In genomic region chr17:65800655-65801054, GRCh38 we compare ENCODE assay signal across 20 cellular contexts.
DNase-seq lines count a peak whose midpoint lies in the region; ATAC-seq, FAIRE-seq and TF ChIP-seq lines count a peak whose summit lies in the region.
"Had no signal": no experiment of that assay in that cellular context is flagged by ENCODE, and none has a peak within 500 bp of the region (broad histone marks: within the 10 kb centered on the region; RNA-seq: fewer than 3 reads in every experiment).

No MANE protein-coding gene starts in this region.

- H3K9ac ChIP-seq in astrocyte (ENCODE audit: low read length) (no peak overlapping the region), mesenchymal stem cell (ENCODE audit: low read length) (no peak overlapping the region), MM.1S (ENCODE audit: low read length) (no peak overlapping the region)
- H3K9ac ChIP-seq: BLaER1 treated with 17β-estradiol and CSF1 and Interleukin-3, amounts not matched to agents 10 nM and 100 nM had no signal

- H3K4me2 ChIP-seq in astrocyte (ENCODE audit: low read length) (no peak overlapping the region), mesenchymal stem cell (ENCODE audit: low read length, poor library complexity, severe bottlenecking) (no peak overlapping the region), MM.1S (ENCODE audit: low read depth, low read length) (no peak overlapping the region)
- H3K4me2 ChIP-seq: BLaER1 treated with 17β-estradiol and CSF1 and Interleukin-3, amounts not matched to agents 10 nM and 100 nM; GM23338 had no signal

- H2BK5ac ChIP-seq in mesenchymal stem cell (ENCODE audit: low read depth, low read length, poor library complexity, severe bottlenecking): no peak overlapping the region

- H3K79me1 ChIP-seq in mesenchymal stem cell (replicated peaks; ENCODE audit: low read length, poor library complexity, severe bottlenecking): no peaks in the 10 kb centered on the region

- no peaks in the 10 kb centered on the region for H3F3A ChIP-seq in MM.1S (ENCODE audit: insufficient read depth, low read length)

- no peaks in the 10 kb centered on the region for H3K9me2 ChIP-seq in MM.1S (replicated peaks; ENCODE audit: insufficient read depth, low read length)

- H3K4me1 ChIP-seq in astrocyte (ENCODE audit: insufficient read depth, low read length) (no peaks in the 10 kb centered on the region), mesenchymal stem cell (ENCODE audit: control insufficient read depth, insufficient read depth, low read depth, low read length) (no peaks in the 10 kb centered on the region), MM.1S (ENCODE audit: low read length) (no peaks in the 10 kb centered on the region)
- H3K4me1 ChIP-seq: BLaER1 treated with 17β-estradiol and CSF1 and Interleukin-3, amounts not matched to agents 10 nM and 100 nM had no signal

- no peaks in the 10 kb centered on the region for H3K4me1 Mint-ChIP-seq in astrocyte (ENCODE audit: low read depth, unreplicated experiment)
- H3K4me1 Mint-ChIP-seq: B cell, GM23338, IgD-negative memory B cell had no signal

- H3K14ac ChIP-seq in mesenchymal stem cell (ENCODE audit: low read length in 2 of 2): no peak overlapping the region

- H3K27me3 Mint-ChIP-seq in astrocyte (ENCODE audit: low read depth, unreplicated experiment): no peaks in the 10 kb centered on the region
- H3K27me3 Mint-ChIP-seq: B cell had no signal

- no peak for ATAC-seq in activated naive CD4-positive, alpha-beta T cell treated with anti-CD3 and anti-CD28 coated beads, Interleukin-2, amount 50 U/mL, for 72 hours
- ATAC-seq: CD8-positive, alpha-beta T cell; GM23338; HepG2 had no signal

- FAIRE-seq in HTR-8/SVneo (lab: Jason Lieb, UNC): peak; percentile 4
- FAIRE-seq in astrocyte (lab: Jason Lieb, UNC): no peak
- FAIRE-seq: GM12892, GM18507, HepG2 had no signal

- H3K9me3 ChIP-seq in astrocyte (ENCODE audit: insufficient read depth, low read depth, low read length): no peaks in the 10 kb centered on the region
- peaks cover 50% of the 10 kb centered on the region for H3K9me3 ChIP-seq in mesenchymal stem cell (ENCODE audit: control insufficient read depth, low read length)
- H3K9me3 ChIP-seq in MM.1S (replicated peaks; ENCODE audit: insufficient read depth, low read length): no peaks in the 10 kb centered on the region

- H2AFZ ChIP-seq in astrocyte (ENCODE audit: low read depth, low read length) (no peak overlapping the region), mesenchymal stem cell (ENCODE audit: low read depth, low read length) (no peak overlapping the region), MM.1S (ENCODE audit: low read length) (no peak overlapping the region)
- H2AFZ ChIP-seq: GM23338 had no signal

- WGBS in mesenchymal stem cell: no CpG with 5 or more reads among the region's 1 CpG

- no peak overlapping the region for H2AK5ac ChIP-seq in mesenchymal stem cell (ENCODE audit: low read length, severe bottlenecking)

- H3K79me2 ChIP-seq in astrocyte (ENCODE audit: insufficient read depth, low read length) (no peaks in the 10 kb centered on the region), MM.1S (ENCODE audit: low read length) (no peaks in the 10 kb centered on the region)

- no peaks in the 10 kb centered on the region for H4K20me1 ChIP-seq in astrocyte (ENCODE audit: insufficient read depth, low read length)
- no peaks in the 10 kb centered on the region for H4K20me1 ChIP-seq in MM.1S (ENCODE audit: insufficient read depth, low read length)
- H4K20me1 ChIP-seq: BLaER1 treated with 17β-estradiol and CSF1 and Interleukin-3, amounts not matched to agents 10 nM and 100 nM had no signal

- H2BK120ac ChIP-seq in mesenchymal stem cell (ENCODE audit: low read depth, low read length): no peak overlapping the region

- no peaks in the 10 kb centered on the region for H3K36me3 ChIP-seq in astrocyte (ENCODE audit: insufficient read depth, low read length)
- no peaks in the 10 kb centered on the region for H3K36me3 ChIP-seq in mesenchymal stem cell (ENCODE audit: control insufficient read depth in 1 of 2, insufficient read depth in 2 of 2, low read depth in 1 of 2, low read length in 2 of 2)
- no peaks in the 10 kb centered on the region for H3K36me3 ChIP-seq in MM.1S (replicated peaks; ENCODE audit: insufficient read depth, low read length)

- H3K27me3 ChIP-seq in astrocyte (ENCODE audit: insufficient read depth, low read length) (no peaks in the 10 kb centered on the region), mesenchymal stem cell (ENCODE audit: control insufficient read depth in 1 of 2, insufficient read depth in 1 of 2, low read length in 2 of 2) (no peaks in the 10 kb centered on the region), MM.1S (replicated peaks; ENCODE audit: insufficient read depth, low read length) (no peaks in the 10 kb centered on the region)
- H3K27me3 ChIP-seq: BLaER1 treated with 17β-estradiol and CSF1 and Interleukin-3, amounts not matched to agents 10 nM and 100 nM had no signal

- H3K27ac ChIP-seq in astrocyte (ENCODE audit: low read depth, low read length) (no peak overlapping the region), mesenchymal stem cell (ENCODE audit: low read length, poor library complexity, severe bottlenecking) (no peak overlapping the region), MM.1S (ENCODE audit: low read length) (no peak overlapping the region)
- H3K27ac ChIP-seq: BLaER1 treated with 17β-estradiol and CSF1 and Interleukin-3, amounts not matched to agents 10 nM and 100 nM had no signal

- no peak overlapping the region for H3K27ac Mint-ChIP-seq in astrocyte (ENCODE audit: unreplicated experiment)
- H3K27ac Mint-ChIP-seq in activated naive CD4-positive, alpha-beta T cell treated with anti-CD3 and anti-CD28 coated beads, Interleukin-2, amount 50 U/mL, for 72 hours: peak overlapping the region in 1 of 2 donors; percentile 0
- H3K27ac Mint-ChIP-seq: B cell; CD8-positive, alpha-beta T cell; GM23338; IgD-negative memory B cell had no signal

- H3K36me3 Mint-ChIP-seq in astrocyte (ENCODE audit: low read depth, unreplicated experiment): peaks cover 3% of the 10 kb centered on the region
- peaks cover 13 to 23% of the 10 kb centered on the region in 2 donors for H3K36me3 Mint-ChIP-seq in activated naive CD4-positive, alpha-beta T cell treated with anti-CD3 and anti-CD28 coated beads, Interleukin-2, amount 50 U/mL, for 72 hours
- H3K36me3 Mint-ChIP-seq: CD8-positive, alpha-beta T cell; IgD-negative memory B cell had no signal

- DNase-seq in ELR (ENCODE audit: low read depth) (peak; percentile 38), HTR-8/SVneo (ENCODE audit: insufficient read length, low spot score) (no peak), astrocyte (ENCODE audit: low read depth) (peak; percentile 22), mesenchymal stem cell (peak; percentile 18), T1000 (lab: John Stamatoyannopoulos, UW) (no peak), MM.1S (no peak)
- DNase-seq in activated CD4-positive, CD25-positive, alpha-beta regulatory T cell (lab: John Stamatoyannopoulos, UW): no peak
- no peak for DNase-seq in activated naive CD4-positive, alpha-beta T cell treated with anti-CD3 and anti-CD28 coated beads, Interleukin-2, amount 50 U/mL, for 72 hours (ENCODE audit: low spot score in 2 of 2)
- DNase-seq: Calu3; CD8-positive, alpha-beta T cell; DMS79 treated with DMSO at 0.1 percent for 48 hours; EL; H7 had no signal

- TF ChIP-seq CTCF in astrocyte (IDR thresholded peaks at IDR 0.05; ENCODE audit: insufficient read depth, low read depth, low read length) (no peak), MM.1S (IDR thresholded peaks at IDR 0.05; ENCODE audit: low read length) (no peak)

- no peak overlapping the region for H4K8ac ChIP-seq in mesenchymal stem cell (ENCODE audit: low read length)

- H2BK12ac ChIP-seq in mesenchymal stem cell (ENCODE audit: low read length in 2 of 2): no peak overlapping the region

- H4K91ac ChIP-seq in mesenchymal stem cell (ENCODE audit: low read length): no peak overlapping the region

- H3K4me3 Mint-ChIP-seq in astrocyte (ENCODE audit: unreplicated experiment): no peak overlapping the region
- H3K4me3 Mint-ChIP-seq: B cell; CD8-positive, alpha-beta T cell; GM23338; IgD-negative memory B cell had no signal

- H2BK15ac ChIP-seq in mesenchymal stem cell (ENCODE audit: low read depth, poor library complexity, severe bottlenecking): no peak overlapping the region

- no peak overlapping the region for H3K4me3 ChIP-seq in astrocyte (ENCODE audit: insufficient read depth, low read depth, low read length)
- H3K4me3 ChIP-seq in mesenchymal stem cell (ENCODE audit: insufficient read depth in 1 of 2, low read depth in 1 of 2, low read length in 2 of 2): peak overlapping the region in 1 of 2 experiments; percentile 3
- no peak overlapping the region for H3K4me3 ChIP-seq in MM.1S (ENCODE audit: low read length)
- H3K4me3 ChIP-seq: BLaER1 treated with 17β-estradiol and CSF1 and Interleukin-3, amounts not matched to agents 10 nM and 100 nM; GM23338 had no signal

- peaks cover 6% of the 10 kb centered on the region for H3K9me3 Mint-ChIP-seq in astrocyte (ENCODE audit: unreplicated experiment)
- H3K9me3 Mint-ChIP-seq in activated naive CD4-positive, alpha-beta T cell treated with anti-CD3 and anti-CD28 coated beads, Interleukin-2, amount 50 U/mL, for 72 hours: peaks cover 17 to 22% of the 10 kb centered on the region in 2 donors

- H3K18ac ChIP-seq in mesenchymal stem cell (ENCODE audit: low read depth in 1 of 2, low read length in 2 of 2): no peak overlapping the region

- H3K4ac ChIP-seq in mesenchymal stem cell (ENCODE audit: low read depth in 1 of 2, low read length in 2 of 2): no peak overlapping the region

- H3K23ac ChIP-seq in mesenchymal stem cell (ENCODE audit: low read length in 2 of 2): no peak overlapping the region

Comparison
In these comparisons a context has a peak if more than half of its experiments do, and no peak if none do; other contexts are left out.
1. DNase-seq: peak in ELR (single experiment), astrocyte (single experiment) and mesenchymal stem cell (single experiment); none in HTR-8/SVneo (single experiment), T1000 (single experiment), MM.1S (single experiment), activated CD4-positive, CD25-positive, alpha-beta regulatory T cell (0 of 4) and activated naive CD4-positive, alpha-beta T cell treated with anti-CD3 and anti-CD28 coated beads, Interleukin-2, amount 50 U/mL, for 72 hours (0 of 2).